In genomic region chr5:16733597-16733996, GRCh38 we compare ENCODE assay signal across 19 cellular contexts.
DNase-seq lines count a peak whose midpoint lies in the region; ATAC-seq and TF ChIP-seq lines count a peak whose summit lies in the region.
"Had no signal": no experiment of that assay in that cellular context is flagged by ENCODE, and none has a peak within 500 bp of the region (broad histone marks: within the 10 kb centered on the region; RNA-seq: fewer than 3 reads in every experiment).

No MANE protein-coding gene starts in this region.

- peak overlapping the region in 1 of 2 experiments; percentile 3; a peak in 1 of 5 replicates for H3K4me3 Mint-ChIP-seq in H9
- H3K4me3 Mint-ChIP-seq: activated CD4-positive, alpha-beta T cell treated with anti-CD3 and anti-CD28 coated beads for 36 hours; CD8-positive, alpha-beta memory T cell; mesothelial cell of epicardium had no signal

- no peak overlapping the region for H3K9ac ChIP-seq in H9 (ENCODE audit: extremely low read depth, insufficient read length, low read length)

- H3K36me3 ChIP-seq in heart left ventricle (peaks cover 0 to 5% (median 0%) of the 10 kb centered on the region in 9 donors), thyroid gland (no peaks in the 10 kb centered on the region)
- H3K36me3 ChIP-seq: right lobe of liver had no signal

- no peak overlapping the region for H3K14ac ChIP-seq in H9 (ENCODE audit: insufficient read depth, low read length)

- H3K27ac ChIP-seq in H9 (ENCODE audit: insufficient read length, low read depth, low read length) (no peak overlapping the region), heart left ventricle (no peak overlapping the region), thyroid gland (no peak overlapping the region)
- H3K27ac ChIP-seq: right lobe of liver had no signal

- no peaks in the 10 kb centered on the region for H3K9me3 ChIP-seq in H9 (ENCODE audit: control insufficient read depth, low read depth, low read length)
- H3K9me3 ChIP-seq in heart left ventricle = no peaks in the 10 kb centered on the region
- H3K9me3 ChIP-seq in thyroid gland = no peaks in the 10 kb centered on the region
- H3K9me3 ChIP-seq: right lobe of liver, stomach had no signal

- no peak overlapping the region for H3T11ph ChIP-seq in H9 (ENCODE audit: low read length)

- no peaks in the 10 kb centered on the region for H4K20me1 ChIP-seq in H9 (ENCODE audit: control insufficient read depth, insufficient read depth, insufficient read length)

- no peak overlapping the region for H2BK12ac ChIP-seq in H9 (ENCODE audit: insufficient read length, low read depth, low read length)

- H3K4me3 ChIP-seq in heart left ventricle (no peak overlapping the region), thyroid gland (replicated peaks in 1 of 3) (no peak overlapping the region)
- H3K4me3 ChIP-seq: right lobe of liver, stomach had no signal

- H3K23me2 ChIP-seq in H9 (ENCODE audit: insufficient read length, low read depth, low read length, poor library complexity, severe bottlenecking) = peaks cover 21% of the 10 kb centered on the region

- TF ChIP-seq POLR2A in heart left ventricle (IDR thresholded peaks at IDR 0.05) (no peak), thyroid gland (IDR thresholded peaks at IDR 0.05) (no peak)

- peaks cover 25 to 56% (median 42%) of the 10 kb centered on the region in 3 experiments; a peak in 6 of 7 replicates for H3K36me3 Mint-ChIP-seq in H9 (ENCODE audit: insufficient read depth in 1 of 3, low read depth in 3 of 3)
- H3K36me3 Mint-ChIP-seq: CD8-positive, alpha-beta memory T cell had no signal

- H3K27me3 ChIP-seq in H9 (ENCODE audit: insufficient read depth, low read length) (no peaks in the 10 kb centered on the region), heart left ventricle (no peaks in the 10 kb centered on the region), thyroid gland (no peaks in the 10 kb centered on the region)
- H3K27me3 ChIP-seq: right lobe of liver, stomach had no signal

- TF ChIP-seq CTCF in H9 (conservative IDR thresholded peaks at IDR 0.05) (0 out of 3 replicates have a peak, but pooled peaks have one; percentile 23), heart left ventricle (IDR thresholded peaks at IDR 0.05) (no peak), thyroid gland (IDR thresholded peaks at IDR 0.05) (no peak)

- H2BK15ac ChIP-seq in H9 (ENCODE audit: low read depth, low read length) = no peak overlapping the region

- no peak overlapping the region for H3K18ac ChIP-seq in H9 (ENCODE audit: insufficient read length, low read depth, low read length)

- H4K91ac ChIP-seq in H9 (ENCODE audit: insufficient read length, low read depth, low read length) = no peak overlapping the region

- H3K23ac ChIP-seq in H9 (ENCODE audit: insufficient read length, low read depth, low read length) = no peak overlapping the region

- H4K5ac ChIP-seq in H9 (ENCODE audit: insufficient read length, low read depth, low read length) = no peak overlapping the region

- H3K79me1 ChIP-seq in H9 (ENCODE audit: insufficient read depth, low read depth, low read length, poor library complexity, severe bottlenecking) = peaks cover 10% of the 10 kb centered on the region

- H2AK5ac ChIP-seq in H9 (ENCODE audit: insufficient read length, low read length) = no peak overlapping the region

- peaks cover 19% of the 10 kb centered on the region for H3K4me1 ChIP-seq in H9 (ENCODE audit: insufficient read depth, low read length)
- peaks cover 0 to 20% (median 7%) of the 10 kb centered on the region in 12 donors for H3K4me1 ChIP-seq in heart left ventricle
- peaks cover 25 to 36% of the 10 kb centered on the region in 2 donors for H3K4me1 ChIP-seq in thyroid gland

- H2BK120ac ChIP-seq in H9 (ENCODE audit: low read depth, low read length, poor library complexity, severe bottlenecking) = no peak overlapping the region

- DNase-seq in H9 = peak; percentile 56
- peak; percentile 80 for DNase-seq in NCI-H748 treated with DMSO at 0.1 percent for 48 hours (lab: John Stamatoyannopoulos, UW)
- DNase-seq in hippocampal formation (lab: John Stamatoyannopoulos, UW) = peak; percentile 45 to 60
- DNase-seq in nucleus accumbens (lab: John Stamatoyannopoulos, UW) = peak in 38 of 56 donors; percentile 14 to 74 (median 42)
- DNase-seq in activated gamma-delta T cell (lab: John Stamatoyannopoulos, UW) = no peak
- DNase-seq in heart left ventricle = no peak
- DNase-seq in thyroid gland = no peak
- DNase-seq: activated CD4-positive, alpha-beta T cell treated with anti-CD3 and anti-CD28 coated beads for 36 hours; activated gamma-delta T cell treated with Interleukin-2 at 50 U/mL for 16 hours; CD8-positive, alpha-beta memory T cell; DMS79 treated with DMSO at 0.1 percent for 48 hours; Karpas-422; NCI-H1048; NCI-H2171 treated with DMSO at 0.1 percent for 48 hours; right lobe of liver; stomach had no signal

- H3K79me2 ChIP-seq in H9 (ENCODE audit: insufficient read depth, low read length) = peaks cover 47% of the 10 kb centered on the region; the same call in 1 of the 2 replicates

- no peak overlapping the region for H4K8ac ChIP-seq in H9 (replicated peaks; ENCODE audit: insufficient read length, low read depth, low read length)

- no peaks in the 10 kb centered on the region for H3K27me3 Mint-ChIP-seq in H9 (ENCODE audit: low read depth)

- ATAC-seq in HG03354 (IDR thresholded peaks at IDR 0.05; ENCODE audit: poor library complexity, severe bottlenecking, unreplicated experiment) = no peak
- ATAC-seq in heart left ventricle = no peak
- ATAC-seq: activated CD4-positive, alpha-beta T cell treated with anti-CD3 and anti-CD28 coated beads for 36 hours; SK-N-SH treated with all-trans-retinoic acid at 6 μM for 48 hours had no signal

- no peaks in the 10 kb centered on the region for H3K9me3 Mint-ChIP-seq in H9

- H3K4me1 Mint-ChIP-seq in H9 = peaks cover 69 to 84% of the 10 kb centered on the region in 2 experiments
- H3K4me1 Mint-ChIP-seq: activated CD4-positive, alpha-beta T cell treated with anti-CD3 and anti-CD28 coated beads for 36 hours; CD8-positive, alpha-beta memory T cell had no signal

- H2AFZ ChIP-seq in H9 (ENCODE audit: low read length) = no peak overlapping the region

- H3K27ac Mint-ChIP-seq in H9 = peak overlapping the region; percentile 65 to 91 (median 66); a peak in 5 of 7 replicates
- H3K27ac Mint-ChIP-seq: activated CD4-positive, alpha-beta T cell treated with anti-CD3 and anti-CD28 coated beads for 36 hours; CD8-positive, alpha-beta memory T cell; mesothelial cell of epicardium had no signal

- H2BK5ac ChIP-seq in H9 (ENCODE audit: insufficient read length, low read length) = no peak overlapping the region

- H3K56ac ChIP-seq in H9 (ENCODE audit: insufficient read length, low read depth, low read length) = no peak overlapping the region

- no peak overlapping the region for H3K4me2 ChIP-seq in H9 (ENCODE audit: insufficient read depth, insufficient read length, low read length)

- no CpG with 5 or more reads among the region's 9 CpGs for WGBS in H9 (ENCODE audit: extremely low coverage, insufficient read length, low lambda C conversion rate)
- WGBS in heart left ventricle, 4 donors = 69 to 88% (median 76%) methylated on average over 5 to 9 of the region's 9 CpGs
- WGBS in thyroid gland, 2 donors = 44 to 73% methylated on average over 3 to 9 of the region's 9 CpGs

- no peak overlapping the region for H3K4ac ChIP-seq in H9 (ENCODE audit: low read depth, low read length)

- H2BK20ac ChIP-seq in H9 (ENCODE audit: low read depth, low read length, poor library complexity, severe bottlenecking) = no peak overlapping the region

- intact Hi-C loops in heart left ventricle (cut with DNase I) (no loop called here), thyroid gland (cut with DNase I) (no loop called here)

Comparison
In these comparisons a context has a peak if more than half of its experiments do, and no peak if none do; other contexts are left out.
1. DNase-seq: peak in H9 (single experiment), NCI-H748 treated with DMSO at 0.1 percent for 48 hours (single experiment), hippocampal formation (2 of 2) and nucleus accumbens (38 of 56); none in activated gamma-delta T cell (single experiment), heart left ventricle (0 of 5) and thyroid gland (0 of 2).